Comparison of ENCODE assay signal across 13 cellular contexts in the genomic region with DNA sequence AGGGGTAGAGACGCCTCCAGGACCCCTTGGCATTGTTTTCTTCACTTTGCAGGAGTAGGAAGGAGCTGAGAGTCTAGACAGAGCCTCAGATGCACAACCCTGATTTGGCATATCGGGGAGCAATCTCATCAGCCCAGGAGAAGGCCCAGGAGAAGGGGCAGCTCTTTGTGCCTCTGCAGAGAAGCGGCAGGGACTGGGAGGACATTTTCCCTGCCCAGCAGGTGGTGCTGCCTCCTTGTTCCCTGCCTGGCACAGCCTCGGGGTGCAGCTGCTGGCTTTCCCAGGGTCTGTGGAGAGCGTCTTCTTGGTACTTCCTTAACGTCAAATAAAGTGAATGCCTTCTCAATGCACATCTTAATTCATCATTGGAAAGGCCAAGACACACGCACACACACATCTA.
A peak's percentile ranks its signal among the peaks of the same experiment; 100 is the strongest.
DNase-seq lines count a peak whose midpoint lies in the region; ATAC-seq and TF ChIP-seq lines count a peak whose summit lies in the region.
"Had no signal": no experiment of that assay in that cellular context is flagged by ENCODE, and none has a peak within 500 bp of the region (broad histone marks: within the 10 kb centered on the region; RNA-seq: fewer than 3 reads in every experiment).

No MANE protein-coding gene starts in this region.

- H3K4me3 Mint-ChIP-seq in CD4-positive, CD25-positive, alpha-beta regulatory T cell: no peak overlapping the region
- no peak overlapping the region for H3K4me3 Mint-ChIP-seq in activated T-helper 17 cell treated with anti-CD3 and anti-CD28 coated beads, Interleukin-2, amount 50 U/mL, for 72 hours

- intact Hi-C loops in ascending aorta (cut with DNase I): no loop called here

- TF ChIP-seq CTCF in GM10266 (IDR thresholded peaks at IDR 0.05; ENCODE audit: control insufficient read depth, insufficient read depth, low read depth, missing control alignments): peak; percentile 29
- no peak for TF ChIP-seq CTCF in ascending aorta (IDR thresholded peaks at IDR 0.05)

- H3K4me3 ChIP-seq in CD4-positive, CD25-positive, alpha-beta regulatory T cell (ENCODE audit: low read depth, low read length): no peak overlapping the region
- no peak overlapping the region for H3K4me3 ChIP-seq in ascending aorta
- H3K4me3 ChIP-seq: SJCRH30, smooth muscle cell had no signal

- no peak overlapping the region for H3K27ac Mint-ChIP-seq in CD4-positive, CD25-positive, alpha-beta regulatory T cell
- no peak overlapping the region for H3K27ac Mint-ChIP-seq in activated T-helper 17 cell treated with anti-CD3 and anti-CD28 coated beads, Interleukin-2, amount 50 U/mL, for 72 hours

- H3K4me1 Mint-ChIP-seq in CD4-positive, CD25-positive, alpha-beta regulatory T cell: peaks cover 0 to 17% (median 9%) of the 10 kb centered on the region in 4 donors
- H3K4me1 Mint-ChIP-seq in activated T-helper 17 cell treated with anti-CD3 and anti-CD28 coated beads, Interleukin-2, amount 50 U/mL, for 72 hours: no peaks in the 10 kb centered on the region

- peaks cover 28% of the 10 kb centered on the region for H3K27me3 Mint-ChIP-seq in CD4-positive, CD25-positive, alpha-beta regulatory T cell
- H3K27me3 Mint-ChIP-seq in activated T-helper 17 cell treated with anti-CD3 and anti-CD28 coated beads, Interleukin-2, amount 50 U/mL, for 72 hours: peaks cover 8% of the 10 kb centered on the region

- H3K4me1 ChIP-seq in CD4-positive, CD25-positive, alpha-beta regulatory T cell (ENCODE audit: control insufficient read depth, insufficient read depth, low read length, poor library complexity, severe bottlenecking): peaks cover 5% of the 10 kb centered on the region
- no peaks in the 10 kb centered on the region for H3K4me1 ChIP-seq in ascending aorta
- H3K4me1 ChIP-seq: SJCRH30 had no signal

- no peaks in the 10 kb centered on the region for H3K36me3 ChIP-seq in CD4-positive, CD25-positive, alpha-beta regulatory T cell (ENCODE audit: control insufficient read depth, insufficient read depth, low read length)
- no peaks in the 10 kb centered on the region for H3K36me3 ChIP-seq in ascending aorta
- H3K36me3 ChIP-seq: SJCRH30 had no signal

- H3K9me3 Mint-ChIP-seq in CD4-positive, CD25-positive, alpha-beta regulatory T cell: peaks cover 0 to 4% (median 0%) of the 10 kb centered on the region in 7 donors
- no peaks in the 10 kb centered on the region for H3K9me3 Mint-ChIP-seq in activated T-helper 17 cell treated with anti-CD3 and anti-CD28 coated beads, Interleukin-2, amount 50 U/mL, for 72 hours

- no peaks in the 10 kb centered on the region for H3K36me3 Mint-ChIP-seq in CD4-positive, CD25-positive, alpha-beta regulatory T cell
- no peaks in the 10 kb centered on the region for H3K36me3 Mint-ChIP-seq in activated T-helper 17 cell treated with anti-CD3 and anti-CD28 coated beads, Interleukin-2, amount 50 U/mL, for 72 hours (ENCODE audit: low read depth)

- no peak for ATAC-seq in CD4-positive, CD25-positive, alpha-beta regulatory T cell (ENCODE audit: low read depth in 2 of 2)
- ATAC-seq in activated T-helper 17 cell treated with anti-CD3 and anti-CD28 coated beads, Interleukin-2, amount 50 U/mL, for 72 hours (replicated peaks): peak; percentile 42
- no peak for ATAC-seq in HG02840 (IDR thresholded peaks at IDR 0.05; ENCODE audit: low FRiP score, unreplicated experiment)

- peak in 2 of 3 donors; percentile 18 to 27 for DNase-seq in CD4-positive, CD25-positive, alpha-beta regulatory T cell
- no peak for DNase-seq in GM10266 (ENCODE audit: extremely low spot score)
- peak; percentile 5 for DNase-seq in NCI-H526 treated with DMSO at 0.1 percent for 48 hours (lab: John Stamatoyannopoulos, UW)
- DNase-seq in hypothalamus (lab: John Stamatoyannopoulos, UW): no peak
- no peak for DNase-seq in NCI-H1048 (lab: John Stamatoyannopoulos, UW)
- DNase-seq in ascending aorta (ENCODE audit: low spot score in 2 of 2): no peak
- DNase-seq: erythroblast; H7; SJCRH30; stimulated activated naive CD4-positive, alpha-beta T cell treated with Interleukin-2 at 50 U/mL for 16 hours had no signal

- H3K27me3 ChIP-seq in CD4-positive, CD25-positive, alpha-beta regulatory T cell (ENCODE audit: control insufficient read depth, insufficient read depth, low read length): no peaks in the 10 kb centered on the region
- H3K27me3 ChIP-seq in ascending aorta: no peaks in the 10 kb centered on the region

- no peak overlapping the region for H3K27ac ChIP-seq in CD4-positive, CD25-positive, alpha-beta regulatory T cell (ENCODE audit: insufficient read depth, low read length, poor library complexity, severe bottlenecking)
- no peak overlapping the region for H3K27ac ChIP-seq in ascending aorta
- H3K27ac ChIP-seq: SJCRH30 had no signal

- no peaks in the 10 kb centered on the region for H3K9me3 ChIP-seq in CD4-positive, CD25-positive, alpha-beta regulatory T cell (ENCODE audit: control insufficient read depth in 2 of 2, low read length in 2 of 2)
- no peaks in the 10 kb centered on the region for H3K9me3 ChIP-seq in ascending aorta
- H3K9me3 ChIP-seq: SJCRH30 had no signal

Comparison
In these comparisons a context has a peak if more than half of its experiments do, and no peak if none do; other contexts are left out.
1. DNase-seq: peak in CD4-positive, CD25-positive, alpha-beta regulatory T cell (2 of 3) and NCI-H526 treated with DMSO at 0.1 percent for 48 hours (single experiment); none in GM10266 (single experiment), hypothalamus (0 of 51), NCI-H1048 (single experiment) and ascending aorta (0 of 2).